In the genomic region with DNA sequence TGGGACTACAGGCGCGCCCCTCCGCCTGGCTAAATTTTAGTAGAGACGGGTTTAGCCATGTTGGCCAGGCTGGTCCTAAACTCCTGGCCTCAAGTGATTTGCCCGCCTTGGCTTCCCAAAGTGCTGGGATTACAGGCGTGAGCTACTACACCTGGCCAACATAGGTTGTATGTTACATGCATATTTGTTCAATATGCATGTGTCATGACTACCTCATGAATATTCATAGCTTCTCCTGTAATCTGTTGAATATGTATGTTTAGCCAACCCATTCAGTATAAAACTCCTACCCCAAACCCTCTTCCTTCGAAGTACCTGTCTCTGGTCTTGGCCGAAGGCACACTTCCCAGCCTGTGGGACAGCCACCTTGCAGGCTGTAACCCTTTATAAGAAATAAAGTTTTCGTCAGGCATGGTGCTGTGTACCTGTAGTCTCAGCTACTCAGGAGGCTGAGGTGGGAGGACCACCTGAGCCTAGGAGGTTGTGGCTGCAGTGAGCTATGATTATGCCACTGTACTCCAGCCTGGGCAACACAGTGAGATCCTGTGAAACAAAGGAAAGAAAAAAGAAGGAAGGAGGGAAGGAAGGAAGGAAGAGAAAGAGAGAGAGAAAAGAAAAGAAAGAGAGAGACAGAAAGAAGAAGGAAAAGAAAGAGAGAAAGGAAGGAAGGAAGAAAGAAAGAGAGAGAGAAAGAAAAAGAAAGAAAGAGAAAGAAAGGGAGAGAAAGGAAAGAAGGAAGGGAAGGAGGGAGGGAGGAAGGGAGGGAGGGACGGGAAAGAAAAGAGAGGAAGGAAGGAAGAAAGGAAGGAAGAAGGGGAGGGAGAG, we compare ENCODE assay signal across 2 cellular contexts.
TF ChIP-seq lines count a peak whose summit lies in the region.

No MANE protein-coding gene starts in this region.

TF ChIP-seq in GM12891, 5 proteins besides CTCF, POLR2A, EP300 and RAD21:
- peak; percentile 74; the same call in 1 of the 2 replicates for TF ChIP-seq POU2F2 (IDR thresholded peaks at IDR 0.05; ENCODE audit: low read depth, low read length)
- no peak for TF ChIP-seq POLR2AphosphoS5 (IDR thresholded peaks at IDR 0.05; ENCODE audit: low read depth, low read length)
- no peak for TF ChIP-seq PAX5 (IDR thresholded peaks at IDR 0.05; ENCODE audit: insufficient read depth, low read length, severe bottlenecking)
- TF ChIP-seq SPI1 (IDR thresholded peaks at IDR 0.05; ENCODE audit: low read depth, low read length) = no peak

TF ChIP-seq in GM12878, 131 proteins besides CTCF, POLR2A, EP300 and RAD21:
- TF ChIP-seq IRF4 (IDR thresholded peaks at IDR 0.05; ENCODE audit: low read depth, low read length) (no peak), YBX1 (IDR thresholded peaks at IDR 0.05) (0 out of 2 replicates have a peak, but pooled peaks have one; percentile 61), POU2F2 (IDR thresholded peaks at IDR 0.05; ENCODE audit: borderline replicate concordance, low read depth, low read length) (peak; percentile 87; the same call in 1 of the 3 replicates), HDGF (IDR thresholded peaks at IDR 0.05) (peak; percentile 49; the same call in 1 of the 2 replicates)
TF ChIP-seq in GM12878: peak in this region for 3.
